In genomic region chr2:44943693-44944101, GRCh38 we compare ENCODE assay signal across 17 cellular contexts. TPM values are rescaled to one million over a fixed set of nuclear protein-coding genes. Genes with fewer than 3 reads are reported as not detected.
DNase-seq lines count a peak whose midpoint lies in the region; ATAC-seq, FAIRE-seq and TF ChIP-seq lines count a peak whose summit lies in the region.
"Had no signal": no experiment of that assay in that cellular context is flagged by ENCODE, and none has a peak within 500 bp of the region (broad histone marks: within the 10 kb centered on the region; RNA-seq: fewer than 3 reads in every experiment).

No MANE protein-coding gene starts in this region.

- H3K79me1 ChIP-seq in H1 (ENCODE audit: low read depth, low read length): no peaks in the 10 kb centered on the region

- H3K4me1 ChIP-seq in H1 (replicated peaks in 1 of 4; ENCODE audit: control insufficient read depth in 3 of 4, insufficient read depth in 4 of 4, low read length in 3 of 4): peaks cover 6 to 63% (median 43%) of the 10 kb centered on the region in 4 experiments
- peaks cover 24% of the 10 kb centered on the region for H3K4me1 ChIP-seq in upper lobe of right lung

- H3K36me3 ChIP-seq in H1 (ENCODE audit: control insufficient read depth in 2 of 4, insufficient read depth in 4 of 4, low read length in 3 of 4): peaks cover 0 to 6% (median 0%) of the 10 kb centered on the region in 4 experiments; a peak in 2 of 8 replicates
- no peaks in the 10 kb centered on the region for H3K36me3 ChIP-seq in upper lobe of right lung

- peaks cover 3% of the 10 kb centered on the region for H3K36me3 Mint-ChIP-seq in activated CD4-positive, alpha-beta T cell treated with anti-CD3 and anti-CD28 coated beads, Interleukin-2, amount 10 ng/mL, durations not matched to agents 7 days and 5 days (ENCODE audit: low read depth)
- no peaks in the 10 kb centered on the region for H3K36me3 Mint-ChIP-seq in stimulated activated memory B cell treated with anti-CD40 and anti-IgM and Interleukin-4, amounts not matched to agents 10 μg/mL and 1 μg/mL and 100 μg/mL, for 72 hours
- H3K36me3 Mint-ChIP-seq: activated CD4-positive, alpha-beta memory T cell treated with anti-CD3 and anti-CD28 coated beads for 36 hours had no signal

- no peak for DNase-seq in activated CD4-positive, alpha-beta T cell treated with anti-CD3 and anti-CD28 coated beads, Interleukin-2, amount 10 ng/mL, durations not matched to agents 7 days and 5 days
- DNase-seq in activated CD4-positive, alpha-beta T cell treated with anti-CD3 and anti-CD28 coated beads for 48 hours: no peak
- DNase-seq in SK-N-DZ (ENCODE audit: low spot score): peak; percentile 50
- DNase-seq in H1 (ENCODE audit: low read depth in 1 of 2, low spot score in 2 of 2): no peak
- DNase-seq in upper lobe of right lung: no peak
- DNase-seq: activated CD4-positive, alpha-beta memory T cell treated with anti-CD3 and anti-CD28 coated beads for 36 hours; dermis blood vessel endothelial cell; foreskin melanocyte; NCI-H187; nephron progenitor cell; NK-92 treated with Interleukin-12 subunit alpha and Interleukin-12 subunit beta, amount 100 ng/mL, for 24 hours had no signal

- 0 out of 2 replicates have a peak overlapping the region, but pooled peaks have one; percentile 94 for H2BK12ac ChIP-seq in H1 (ENCODE audit: low read depth, low read length)

- TF ChIP-seq POLR2A in H1 (IDR thresholded peaks at IDR 0.05; ENCODE audit: control extremely low read depth in 1 of 2, low read depth in 2 of 2, low read length in 2 of 2): no peak

- POLR2A ChIA-PET in activated CD4-positive, alpha-beta T cell treated with anti-CD3 and anti-CD28 coated beads, Interleukin-2, amount 10 ng/mL, durations not matched to agents 7 days and 5 days (lab: Charles Lee): no interaction called here
- POLR2A ChIA-PET in H1 (lab: Charles Lee; ENCODE audit: partially characterized antibody): interaction anchor here (0.7 to 2.6 kb wide), 5 partner anchors 8 to 141 kb away, joined by 3 to 9 read pairs (median 3); partner anchors contain the start of gene SIX2

- 0 out of 2 replicates have a peak overlapping the region, but pooled peaks have one; percentile 27 for H2BK5ac ChIP-seq in H1 (ENCODE audit: low read depth, low read length)

- CTCF ChIA-PET in activated CD4-positive, alpha-beta T cell treated with anti-CD3 and anti-CD28 coated beads, Interleukin-2, amount 10 ng/mL, durations not matched to agents 7 days and 5 days (lab: Charles Lee): interaction anchor here (0.6 kb wide), 1 partner anchor 87 kb away, joined by 3 read pairs; no protein-coding TSS in a partner anchor
- CTCF ChIA-PET in H1 (lab: Charles Lee; ENCODE audit: partially characterized antibody): interaction anchor here (0.5 to 1.9 kb wide), 7 partner anchors 9 to 61 kb away, joined by 3 to 10 read pairs (median 4); no protein-coding TSS in a partner anchor

- H2BK20ac ChIP-seq in H1 (ENCODE audit: low read length): peak overlapping the region; percentile 55; the same call in 1 of the 2 replicates

- peaks cover 84% of the 10 kb centered on the region for H3K27me3 Mint-ChIP-seq in activated CD4-positive, alpha-beta T cell treated with anti-CD3 and anti-CD28 coated beads, Interleukin-2, amount 10 ng/mL, durations not matched to agents 7 days and 5 days
- H3K27me3 Mint-ChIP-seq in stimulated activated memory B cell treated with anti-CD40 and anti-IgM and Interleukin-4, amounts not matched to agents 10 μg/mL and 1 μg/mL and 100 μg/mL, for 72 hours: peaks cover 95% of the 10 kb centered on the region

- intact Hi-C loops in upper lobe of right lung (cut with DNase I): no loop called here

- H2BK120ac ChIP-seq in H1 (replicated peaks; ENCODE audit: low read depth, low read length): no peak overlapping the region

- no peak overlapping the region for H3K27ac ChIP-seq in H1 (ENCODE audit: low read depth, low read length)
- no peak overlapping the region for H3K27ac ChIP-seq in upper lobe of right lung

- peak overlapping the region; percentile 41 for H3K27ac Mint-ChIP-seq in activated CD4-positive, alpha-beta T cell treated with anti-CD3 and anti-CD28 coated beads, Interleukin-2, amount 10 ng/mL, durations not matched to agents 7 days and 5 days
- H3K27ac Mint-ChIP-seq in stimulated activated memory B cell treated with anti-CD40 and anti-IgM and Interleukin-4, amounts not matched to agents 10 μg/mL and 1 μg/mL and 100 μg/mL, for 72 hours: no peak overlapping the region
- H3K27ac Mint-ChIP-seq: activated CD4-positive, alpha-beta memory T cell treated with anti-CD3 and anti-CD28 coated beads for 36 hours; activated naive CD4-positive, alpha-beta T cell treated with anti-CD3 and anti-CD28 coated beads, Interleukin-2, amount 50 U/mL, for 72 hours; nephron progenitor cell had no signal

- TF ChIP-seq CTCF in H1 (IDR thresholded peaks at IDR 0.05; ENCODE audit: control extremely low read depth in 1 of 3, insufficient read depth in 1 of 3, low read depth in 1 of 3, low read length in 3 of 3) (no peak), upper lobe of right lung (IDR thresholded peaks at IDR 0.05) (no peak)

- H3K9me3 ChIP-seq in H1 (ENCODE audit: insufficient read depth in 2 of 2, low read depth in 1 of 2, low read length in 1 of 2): no peaks in the 10 kb centered on the region
- H3K9me3 ChIP-seq in upper lobe of right lung: no peaks in the 10 kb centered on the region

- H4K91ac ChIP-seq in H1 (replicated peaks; ENCODE audit: insufficient read length, low read length): no peak overlapping the region

- H2AFZ ChIP-seq in H1 (ENCODE audit: low read length): no peak overlapping the region

- H3K4me1 Mint-ChIP-seq in activated CD4-positive, alpha-beta T cell treated with anti-CD3 and anti-CD28 coated beads, Interleukin-2, amount 10 ng/mL, durations not matched to agents 7 days and 5 days: peaks cover 30% of the 10 kb centered on the region
- H3K4me1 Mint-ChIP-seq in stimulated activated memory B cell treated with anti-CD40 and anti-IgM and Interleukin-4, amounts not matched to agents 10 μg/mL and 1 μg/mL and 100 μg/mL, for 72 hours: peaks cover 46% of the 10 kb centered on the region

- no peak overlapping the region for H4K5ac ChIP-seq in H1 (ENCODE audit: insufficient read length, low read depth, low read length)

- H3K23me2 ChIP-seq in H1 (ENCODE audit: low read depth, low read length): peaks cover 3% of the 10 kb centered on the region

- H2BK15ac ChIP-seq in H1 (ENCODE audit: low read length): peak overlapping the region; percentile 4; the same call in 1 of the 2 replicates

- H3K14ac ChIP-seq in H1 (ENCODE audit: insufficient read length): no peak overlapping the region

- H3K9ac ChIP-seq in H1 (replicated peaks in 1 of 4; ENCODE audit: extremely low read depth in 1 of 4, low read depth in 3 of 4, low read length in 3 of 4): no peak overlapping the region; a peak in 1 of 7 replicates

- FAIRE-seq in H1 (lab: Jason Lieb, UNC): no peak
- FAIRE-seq: urothelium cell line had no signal

- WGBS in H1 (ENCODE audit: extremely low coverage in 1 of 2, insufficient coverage in 1 of 2, insufficient read length in 1 of 2, insufficient replicate concordance in 2 of 2, low coverage in 1 of 2, low lambda C conversion rate in 2 of 2, missing lambda C conversion rate in 1 of 2), 2 experiments: 3% methylated on average over 10 of the region's 10 CpGs; no CpG with 5 or more reads in 1 of the 2 experiments

- peak overlapping the region; percentile 40; the same call in 1 of the 2 replicates for H3K18ac ChIP-seq in H1 (ENCODE audit: extremely low read depth, low read length)

- H3K4ac ChIP-seq in H1 (replicated peaks; ENCODE audit: insufficient read length, low read depth, low read length): no peak overlapping the region

- H3K9me3 Mint-ChIP-seq in activated CD4-positive, alpha-beta T cell treated with anti-CD3 and anti-CD28 coated beads, Interleukin-2, amount 10 ng/mL, durations not matched to agents 7 days and 5 days: no peaks in the 10 kb centered on the region
- H3K9me3 Mint-ChIP-seq in stimulated activated memory B cell treated with anti-CD40 and anti-IgM and Interleukin-4, amounts not matched to agents 10 μg/mL and 1 μg/mL and 100 μg/mL, for 72 hours: peaks cover 3% of the 10 kb centered on the region
- H3K9me3 Mint-ChIP-seq: activated CD4-positive, alpha-beta memory T cell treated with anti-CD3 and anti-CD28 coated beads for 36 hours; activated naive CD4-positive, alpha-beta T cell treated with anti-CD3 and anti-CD28 coated beads, Interleukin-2, amount 50 U/mL, for 72 hours; nephron progenitor cell had no signal

- H4K8ac ChIP-seq in H1 (ENCODE audit: extremely low read depth, insufficient read depth, low read length): peak overlapping the region; percentile 73; the same call in 1 of the 2 replicates

- no peaks in the 10 kb centered on the region for H3K79me2 ChIP-seq in H1 (ENCODE audit: control insufficient read depth in 1 of 2, insufficient read depth in 2 of 2, low read length in 2 of 2)

- ATAC-seq in stimulated activated memory B cell treated with anti-CD40 and anti-IgM and Interleukin-4, amounts not matched to agents 10 μg/mL and 1 μg/mL and 100 μg/mL, for 72 hours: no peak
- ATAC-seq in upper lobe of right lung (no peak), HG03196 (IDR thresholded peaks at IDR 0.05; ENCODE audit: unreplicated experiment) (no peak), HG02759 (IDR thresholded peaks at IDR 0.05; ENCODE audit: unreplicated experiment) (no peak)
- ATAC-seq: activated naive CD4-positive, alpha-beta T cell treated with anti-CD3 and anti-CD28 coated beads, Interleukin-2, amount 50 U/mL, for 72 hours had no signal

- H4K20me1 ChIP-seq in H1 (replicated peaks in 1 of 2; ENCODE audit: control insufficient read depth in 1 of 2, insufficient read depth in 2 of 2, low read length in 2 of 2): peaks cover 2 to 9% of the 10 kb centered on the region in 2 experiments

- peak overlapping the region; percentile 13 for H3K4me3 Mint-ChIP-seq in activated CD4-positive, alpha-beta T cell treated with anti-CD3 and anti-CD28 coated beads, Interleukin-2, amount 10 ng/mL, durations not matched to agents 7 days and 5 days
- peak overlapping the region; percentile 14 for H3K4me3 Mint-ChIP-seq in stimulated activated memory B cell treated with anti-CD40 and anti-IgM and Interleukin-4, amounts not matched to agents 10 μg/mL and 1 μg/mL and 100 μg/mL, for 72 hours
- H3K4me3 Mint-ChIP-seq: activated CD4-positive, alpha-beta memory T cell treated with anti-CD3 and anti-CD28 coated beads for 36 hours had no signal

- peak overlapping the region; percentile 39 to 58 (median 48) for H3K4me3 ChIP-seq in H1 (ENCODE audit: extremely low read depth in 1 of 4, insufficient read depth in 2 of 4, low read depth in 3 of 4, low read length in 4 of 4)
- no peak overlapping the region for H3K4me3 ChIP-seq in upper lobe of right lung

- no peak for TF ChIP-seq EP300 in H1 (IDR thresholded peaks at IDR 0.05; ENCODE audit: borderline replicate concordance in 1 of 2, low read depth in 2 of 2, low read length in 2 of 2)

- peak overlapping the region; percentile 78 to 89 for H3K4me2 ChIP-seq in H1 (ENCODE audit: insufficient read depth in 1 of 2, low read depth in 2 of 2, low read length in 2 of 2)

- H3K27me3 ChIP-seq in H1 (replicated peaks in 1 of 4; ENCODE audit: control insufficient read depth in 3 of 4, extremely low read depth in 1 of 4, insufficient read depth in 3 of 4, low read length in 3 of 4) (peaks cover 69 to 100% (median 92%) of the 10 kb centered on the region in 4 experiments), upper lobe of right lung (peaks cover 89% of the 10 kb centered on the region)

- no peak for TF ChIP-seq RAD21 in H1 (IDR thresholded peaks at IDR 0.05 in 1 of 2, conservative IDR thresholded peaks at IDR 0.05 in 1 of 2; ENCODE audit: low read depth in 2 of 2, low read length in 2 of 2)

- no peak overlapping the region for H3K23ac ChIP-seq in H1 (ENCODE audit: insufficient read length)

- H3K56ac ChIP-seq in H1 (replicated peaks; ENCODE audit: insufficient read length, low read depth, low read length): no peak overlapping the region

- H2AK5ac ChIP-seq in H1 (ENCODE audit: low read depth, low read length): peak overlapping the region; percentile 88; the same call in 1 of the 2 replicates

RNA-seq across cellular contexts. Expression of gene SIX3, which starts 2.2 kb away (rescaled TPM):
- not detected for total RNA-seq in activated CD4-positive, alpha-beta T cell treated with anti-CD3 and anti-CD28 coated beads, Interleukin-2, amount 10 ng/mL, durations not matched to agents 7 days and 5 days
- polyA plus RNA-seq in SK-N-DZ (2014; cell fraction: cytosol; rRNA removed): 5.8 and 6.5 TPM in 2 replicates
- polyA plus RNA-seq in SK-N-DZ (2014; cell fraction: nucleus; rRNA removed): 4.6 and 5.7 TPM in 2 replicates
- 0.19 and 0.21 TPM in 2 replicates for total RNA-seq in H1 (2021; fragmentation: NEBNext Ultra II Directional; extraction: Animal tissue kit (Norgen Biotek cat#: 25700))
- polyA plus RNA-seq in H1 (2011; rRNA removed): 0.02 and 0.52 TPM in 2 replicates
- polyA plus RNA-seq in H1 (2011; cell fraction: cytosol; rRNA removed): 0.31 TPM
- polyA plus RNA-seq in H1 (2011; cell fraction: nucleus; rRNA removed): 0.41 TPM
- polyA plus RNA-seq in H1 (2012, experiment 1 of 2): 0.10 to 0.13 TPM (median 0.13 TPM) in 3 of 4 replicates, not detected in the other
- polyA plus RNA-seq in H1 (2012, experiment 2 of 2): 0.09 TPM
- polyA plus RNA-seq in H1 (2013, experiment 1 of 2): 0.10 TPM
- polyA plus RNA-seq in H1 (2013, experiment 2 of 2): 0.07 TPM
- 0.09 TPM in 1 of 2 replicates, not detected in the other for polyA minus RNA-seq in H1 (2011; rRNA and poly(A)+ RNA removed)
- polyA minus RNA-seq in H1 (2011; cell fraction: cytosol; rRNA and poly(A)+ RNA removed): not detected
- 0.50 TPM for polyA minus RNA-seq in H1 (2011; cell fraction: nucleus; rRNA and poly(A)+ RNA removed)
- total RNA-seq in upper lobe of right lung: not detected
- total RNA-seq: activated CD4-positive, alpha-beta memory T cell treated with anti-CD3 and anti-CD28 coated beads for 36 hours; activated naive CD4-positive, alpha-beta T cell treated with anti-CD3 and anti-CD28 coated beads, Interleukin-2, amount 50 U/mL, for 72 hours; dermis blood vessel endothelial cell; kidney epithelial cell had no signal
